In the genomic region with DNA sequence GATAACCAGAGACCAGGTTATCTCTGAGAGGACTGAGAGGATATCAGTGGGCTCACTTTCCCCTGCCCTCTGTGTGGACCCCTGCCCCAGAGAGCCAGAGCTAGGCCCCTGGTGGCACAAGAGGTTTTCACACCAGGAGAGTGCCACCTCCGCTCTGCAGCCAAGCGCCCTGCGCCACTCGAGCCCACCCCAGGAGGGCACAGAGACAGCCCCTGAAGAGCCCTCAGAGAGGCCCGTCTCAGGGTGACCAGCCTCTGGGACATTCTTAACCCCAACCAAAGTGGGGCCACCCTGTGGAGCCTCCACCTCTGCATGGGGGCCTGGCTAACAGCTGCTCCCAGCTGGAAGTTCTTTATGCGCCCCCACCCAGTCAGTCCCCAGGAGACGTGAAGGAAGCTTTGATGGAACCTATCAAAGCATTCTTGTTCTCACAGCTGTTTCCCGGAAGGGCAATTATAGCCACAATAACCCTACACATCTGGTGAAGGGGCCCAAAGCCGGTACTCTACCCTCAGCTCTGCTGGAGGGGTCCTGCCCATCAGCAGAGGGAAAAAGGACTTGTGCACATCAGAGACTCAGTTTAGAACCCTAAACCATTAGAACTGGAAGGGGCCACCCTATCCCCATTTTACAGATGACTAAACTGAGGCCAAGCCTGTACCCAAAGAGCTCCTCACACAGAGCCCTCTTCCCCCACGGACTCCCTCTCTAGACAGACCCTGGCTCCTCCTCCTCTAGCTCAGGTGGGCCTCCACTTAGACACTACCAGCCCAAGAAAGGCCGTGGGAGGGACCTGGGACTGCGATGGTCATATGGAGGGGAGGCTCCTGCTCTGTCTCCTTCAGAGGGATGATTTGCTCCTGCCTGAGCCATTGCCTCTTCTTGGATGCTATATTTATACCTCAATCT, we compare ENCODE assay signal across 21 cellular contexts.
DNase-seq lines count a peak whose midpoint lies in the region; ATAC-seq and TF ChIP-seq lines count a peak whose summit lies in the region.
"Had no signal": no experiment of that assay in that cellular context is flagged by ENCODE, and none has a peak within 500 bp of the region (broad histone marks: within the 10 kb centered on the region; RNA-seq: fewer than 3 reads in every experiment).

No MANE protein-coding gene starts in this region.

- H3K36me3 ChIP-seq in BLaER1 (no peaks in the 10 kb centered on the region), GM23338 (ENCODE audit: insufficient read depth) (no peaks in the 10 kb centered on the region), neuronal stem cell (replicated peaks in 1 of 2; ENCODE audit: control insufficient read depth in 2 of 2, insufficient read depth in 2 of 2, low read length in 2 of 2) (no peaks in the 10 kb centered on the region), brain microvascular endothelial cell (replicated peaks) (no peaks in the 10 kb centered on the region)
- H3K36me3 ChIP-seq: adrenal gland, colonic mucosa, esophagus squamous epithelium, upper lobe of left lung had no signal

- no peaks in the 10 kb centered on the region for H3K79me1 ChIP-seq in neuronal stem cell (ENCODE audit: low read depth, low read length)

- H3K9ac ChIP-seq in BLaER1 (peak overlapping the region; percentile 67), neuronal stem cell (ENCODE audit: low read depth, low read length, poor library complexity) (no peak overlapping the region)

- no peak overlapping the region for H3K4ac ChIP-seq in neuronal stem cell (ENCODE audit: low read length)

- no peak overlapping the region for H2BK12ac ChIP-seq in neuronal stem cell (ENCODE audit: low read length)

- H3K9me3 Mint-ChIP-seq in GM23338: peaks cover 6% of the 10 kb centered on the region; the same call in 2 of the 3 replicates
- no peaks in the 10 kb centered on the region for H3K9me3 Mint-ChIP-seq in dendritic cell treated with granulocyte-macrophage colony-stimulating factor and Interleukin-4, amounts not matched to agents 40 ng/mL and 50 ng/mL, for 4 days
- H3K9me3 Mint-ChIP-seq: immature natural killer cell, naive B cell had no signal

- H2AFZ ChIP-seq in GM23338 (0 out of 2 replicates have a peak overlapping the region, but pooled peaks have one; percentile 52), neuronal stem cell (ENCODE audit: low read length) (no peak overlapping the region)

- no CpG with 5 or more reads among the region's 12 CpGs for WGBS in neuronal stem cell (ENCODE audit: extremely low coverage in 2 of 2, insufficient read length in 2 of 2, insufficient replicate concordance in 1 of 2), 2 donors

- H3K9me3 ChIP-seq in BLaER1 (no peaks in the 10 kb centered on the region), neuronal stem cell (replicated peaks in 1 of 2; ENCODE audit: control insufficient read depth in 2 of 2, insufficient read depth in 1 of 2, low read depth in 1 of 2, low read length in 2 of 2) (peaks cover 0 to 1% of the 10 kb centered on the region in 2 donors)
- H3K9me3 ChIP-seq: adrenal gland, colonic mucosa, esophagus squamous epithelium, upper lobe of left lung had no signal

- TF ChIP-seq CTCF in GM23338 (conservative IDR thresholded peaks at IDR 0.05; ENCODE audit: low read depth in 2 of 2) (no peak), brain microvascular endothelial cell (IDR thresholded peaks at IDR 0.05; ENCODE audit: low read depth, low read length, missing control alignments) (no peak)

- no peak overlapping the region for H2AK5ac ChIP-seq in neuronal stem cell (ENCODE audit: low read depth, low read length)

- ATAC-seq in GM23338: no peak
- ATAC-seq: left lobe of liver had no signal

- H3K4me3 ChIP-seq in BLaER1: peak overlapping the region; percentile 5
- H3K4me3 ChIP-seq in GM23338: no peak overlapping the region
- no peak overlapping the region for H3K4me3 ChIP-seq in neuronal stem cell (ENCODE audit: low read length in 2 of 2)
- H3K4me3 ChIP-seq in brain microvascular endothelial cell (ENCODE audit: low read depth, low read length): no peak overlapping the region
- H3K4me3 ChIP-seq: adrenal gland, colonic mucosa, esophagus squamous epithelium, upper lobe of left lung had no signal

- intact Hi-C loops in dendritic cell treated with granulocyte-macrophage colony-stimulating factor and Interleukin-4, amounts not matched to agents 40 ng/mL and 50 ng/mL, for 4 days (cut with micrococcal nuclease): loop anchor here (10.0 kb wide), 1 partner anchor 101 kb away; no protein-coding TSS in a partner anchor

- H3K4me2 ChIP-seq in BLaER1 (peak overlapping the region; percentile 93), GM23338 (no peak overlapping the region), neuronal stem cell (ENCODE audit: insufficient read depth, low read length, poor library complexity, severe bottlenecking) (no peak overlapping the region)

- H2BK15ac ChIP-seq in neuronal stem cell (ENCODE audit: low read length): peak overlapping the region; percentile 60

- no peak overlapping the region for H3K14ac ChIP-seq in neuronal stem cell (ENCODE audit: low read length)

- H4K8ac ChIP-seq in neuronal stem cell (ENCODE audit: low read depth, low read length): no peak overlapping the region

- H3K4me1 Mint-ChIP-seq in GM23338: peaks cover 11% of the 10 kb centered on the region; the same call in 2 of the 3 replicates
- H3K4me1 Mint-ChIP-seq in dendritic cell treated with granulocyte-macrophage colony-stimulating factor and Interleukin-4, amounts not matched to agents 40 ng/mL and 50 ng/mL, for 4 days (ENCODE audit: low read depth): peaks cover 85% of the 10 kb centered on the region

- H3K9me2 ChIP-seq in GM23338 (ENCODE audit: insufficient read depth): no peaks in the 10 kb centered on the region

- H3K4me3 Mint-ChIP-seq in GM23338: no peak overlapping the region
- H3K4me3 Mint-ChIP-seq in dendritic cell treated with granulocyte-macrophage colony-stimulating factor and Interleukin-4, amounts not matched to agents 40 ng/mL and 50 ng/mL, for 4 days: no peak overlapping the region
- H3K4me3 Mint-ChIP-seq: immature natural killer cell had no signal

- H3K27ac Mint-ChIP-seq in GM23338: no peak overlapping the region
- H3K27ac Mint-ChIP-seq in dendritic cell treated with granulocyte-macrophage colony-stimulating factor and Interleukin-4, amounts not matched to agents 40 ng/mL and 50 ng/mL, for 4 days: peak overlapping the region; percentile 64

- H2BK120ac ChIP-seq in neuronal stem cell (ENCODE audit: low read depth, low read length): no peak overlapping the region

- H3K27ac ChIP-seq in BLaER1 (peak overlapping the region; percentile 78), GM23338 (ENCODE audit: low read depth) (no peak overlapping the region), neuronal stem cell (replicated peaks; ENCODE audit: low read length) (no peak overlapping the region), brain microvascular endothelial cell (no peak overlapping the region)
- H3K27ac ChIP-seq: adrenal gland, C4-2B, colonic mucosa, esophagus squamous epithelium, upper lobe of left lung had no signal

- no peak overlapping the region for H2BK5ac ChIP-seq in neuronal stem cell (ENCODE audit: low read length)

- H4K20me1 ChIP-seq in BLaER1 (no peaks in the 10 kb centered on the region), GM23338 (replicated peaks; ENCODE audit: insufficient read depth) (no peaks in the 10 kb centered on the region)

- DNase-seq in GM23338 (ENCODE audit: low spot score) (no peak), neuronal stem cell (ENCODE audit: low spot score) (no peak), NCI-H82 (lab: John Stamatoyannopoulos, UW) (no peak), brain microvascular endothelial cell (no peak)
- no peak for DNase-seq in stimulated activated CD4-positive, alpha-beta T cell treated with anti-CD3 and anti-CD28 coated beads, Interleukin-4, amount 100 ng/mL, for 1 hour
- DNase-seq: activated CD4-positive, CD25-positive, alpha-beta regulatory T cell treated with anti-CD3 and anti-CD28 coated beads, Interleukin-2, amount 50 U/mL, for 72 hours; adrenal gland; colonic mucosa; esophagus squamous epithelium; immature natural killer cell; KG1; naive B cell; NCI-H2171 treated with DMSO at 0.1 percent for 48 hours; NCI-H526 treated with DMSO at 0.1 percent for 48 hours; stimulated activated CD8-positive, alpha-beta memory T cell treated with anti-CD3 and anti-CD28 coated beads, Interleukin-4, amount 100 ng/mL, for 48 hours; T-helper 1 cell had no signal

- no peak overlapping the region for H3K18ac ChIP-seq in neuronal stem cell (ENCODE audit: low read length)

- H3K23ac ChIP-seq in neuronal stem cell (ENCODE audit: low read depth, low read length, poor library complexity): no peak overlapping the region

- H3K27me3 Mint-ChIP-seq in GM23338 (ENCODE audit: insufficient read depth, low read depth, poor library complexity): peaks cover 11% of the 10 kb centered on the region
- no peaks in the 10 kb centered on the region for H3K27me3 Mint-ChIP-seq in dendritic cell treated with granulocyte-macrophage colony-stimulating factor and Interleukin-4, amounts not matched to agents 40 ng/mL and 50 ng/mL, for 4 days
- H3K27me3 Mint-ChIP-seq: naive B cell had no signal

- no peak overlapping the region for H4K91ac ChIP-seq in neuronal stem cell (ENCODE audit: low read depth, low read length, poor library complexity)

- in situ Hi-C loops in brain microvascular endothelial cell (cut with HindIII; ENCODE audit: low pct_ligation_motif_present, low sequenced_read_pairs): no loop called here

- peaks cover 91% of the 10 kb centered on the region for H3K4me1 ChIP-seq in BLaER1
- H3K4me1 ChIP-seq in GM23338 (ENCODE audit: insufficient read depth): no peaks in the 10 kb centered on the region
- peaks cover 16 to 20% of the 10 kb centered on the region in 2 donors for H3K4me1 ChIP-seq in neuronal stem cell (ENCODE audit: control insufficient read depth in 2 of 2, insufficient read depth in 1 of 2, low read depth in 1 of 2, low read length in 2 of 2)

- no peaks in the 10 kb centered on the region for H3F3A ChIP-seq in GM23338 (replicated peaks; ENCODE audit: low read depth)

- H3K36me3 Mint-ChIP-seq in GM23338 (ENCODE audit: low read depth): no peaks in the 10 kb centered on the region
- no peaks in the 10 kb centered on the region for H3K36me3 Mint-ChIP-seq in dendritic cell treated with granulocyte-macrophage colony-stimulating factor and Interleukin-4, amounts not matched to agents 40 ng/mL and 50 ng/mL, for 4 days (ENCODE audit: low read depth)
- H3K36me3 Mint-ChIP-seq: naive B cell had no signal

- H3K79me2 ChIP-seq in GM23338 (replicated peaks; ENCODE audit: insufficient read depth): no peaks in the 10 kb centered on the region

- H3K27me3 ChIP-seq in BLaER1: no peaks in the 10 kb centered on the region
- no peaks in the 10 kb centered on the region for H3K27me3 ChIP-seq in GM23338 (ENCODE audit: insufficient read depth)
- no peaks in the 10 kb centered on the region for H3K27me3 ChIP-seq in neuronal stem cell (ENCODE audit: control insufficient read depth in 3 of 3, insufficient read depth in 3 of 3, low read depth in 1 of 3, low read length in 3 of 3)
- H3K27me3 ChIP-seq in brain microvascular endothelial cell (replicated peaks): no peaks in the 10 kb centered on the region
- H3K27me3 ChIP-seq: adrenal gland, colonic mucosa, esophagus squamous epithelium, upper lobe of left lung had no signal

TF ChIP-seq in GM23338, 12 proteins besides CTCF, POLR2A, EP300 and RAD21 (continues in another document):
- TF ChIP-seq EZH2 (IDR thresholded peaks at IDR 0.05; ENCODE audit: low read depth, unreplicated experiment) (no peak), STAT1 (IDR thresholded peaks at IDR 0.05; ENCODE audit: unreplicated experiment) (no peak), NANOG (IDR thresholded peaks at IDR 0.05; ENCODE audit: borderline replicate concordance) (no peak)
